In genomic region chrX:18377802-18378201, GRCh38 we compare ENCODE assay signal across 8 cellular contexts. TPM values are rescaled to one million over a fixed set of nuclear protein-coding genes. Genes with fewer than 3 reads are reported as not detected.
DNase-seq lines count a peak whose midpoint lies in the region; ATAC-seq and TF ChIP-seq lines count a peak whose summit lies in the region.

No MANE protein-coding gene starts in this region.

- ATAC-seq in stimulated activated naive CD8-positive, alpha-beta T cell treated with anti-CD3 and anti-CD28 coated beads, Interleukin-15, amount 100 ng/mL, for 72 hours = peak; percentile 56
- ATAC-seq in GM19035 (IDR thresholded peaks at IDR 0.05; ENCODE audit: unreplicated experiment) = no peak

- no peak for TF ChIP-seq CTCF in glutamatergic neuron (IDR thresholded peaks at IDR 0.05; ENCODE audit: partially characterized antibody, unreplicated experiment)

- H3K4me1 Mint-ChIP-seq in activated CD4-positive, alpha-beta T cell treated with anti-CD3 and anti-CD28 coated beads, Interleukin-2, amount 10 ng/mL, durations not matched to agents 7 days and 5 days = peaks cover 3% of the 10 kb centered on the region
- H3K4me1 Mint-ChIP-seq in glutamatergic neuron (ENCODE audit: low read depth, unreplicated experiment) = no peaks in the 10 kb centered on the region
- peaks cover 5% of the 10 kb centered on the region for H3K4me1 Mint-ChIP-seq in stimulated activated naive CD8-positive, alpha-beta T cell treated with anti-CD3 and anti-CD28 coated beads, Interleukin-15, amount 100 ng/mL, for 72 hours

- peaks cover 2% of the 10 kb centered on the region for H3K27me3 Mint-ChIP-seq in activated CD4-positive, alpha-beta T cell treated with anti-CD3 and anti-CD28 coated beads, Interleukin-2, amount 10 ng/mL, durations not matched to agents 7 days and 5 days
- H3K27me3 Mint-ChIP-seq in glutamatergic neuron (ENCODE audit: unreplicated experiment) = no peaks in the 10 kb centered on the region
- H3K27me3 Mint-ChIP-seq in stimulated activated naive CD8-positive, alpha-beta T cell treated with anti-CD3 and anti-CD28 coated beads, Interleukin-15, amount 100 ng/mL, for 72 hours = no peaks in the 10 kb centered on the region

- no peaks in the 10 kb centered on the region for H3K9me3 Mint-ChIP-seq in activated CD4-positive, alpha-beta T cell treated with anti-CD3 and anti-CD28 coated beads, Interleukin-2, amount 10 ng/mL, durations not matched to agents 7 days and 5 days
- H3K9me3 Mint-ChIP-seq in glutamatergic neuron (ENCODE audit: unreplicated experiment) = no peaks in the 10 kb centered on the region
- H3K9me3 Mint-ChIP-seq in stimulated activated naive CD8-positive, alpha-beta T cell treated with anti-CD3 and anti-CD28 coated beads, Interleukin-15, amount 100 ng/mL, for 72 hours = no peaks in the 10 kb centered on the region

- CTCF ChIA-PET in activated CD4-positive, alpha-beta T cell treated with anti-CD3 and anti-CD28 coated beads, Interleukin-2, amount 10 ng/mL, durations not matched to agents 7 days and 5 days (lab: Charles Lee) = interaction anchor here (0.5 to 1.7 kb wide), 4 partner anchors 8 to 603 kb away, joined by 3 to 5 read pairs (median 3); no protein-coding TSS in a partner anchor

- H3K27ac Mint-ChIP-seq in activated CD4-positive, alpha-beta T cell treated with anti-CD3 and anti-CD28 coated beads, Interleukin-2, amount 10 ng/mL, durations not matched to agents 7 days and 5 days = no peak overlapping the region
- H3K27ac Mint-ChIP-seq in glutamatergic neuron (ENCODE audit: unreplicated experiment) = no peak overlapping the region
- H3K27ac Mint-ChIP-seq in stimulated activated naive CD8-positive, alpha-beta T cell treated with anti-CD3 and anti-CD28 coated beads, Interleukin-15, amount 100 ng/mL, for 72 hours = no peak overlapping the region

- peak; percentile 1 for DNase-seq in activated T-cell treated with anti-CD3 and anti-CD28 coated beads for 48 hours (ENCODE audit: low read depth)
- DNase-seq in activated T-cell treated with anti-CD3 and anti-CD28 coated beads, Interleukin-2, amount 50 U/mL, for 1 hour = no peak
- peak; percentile 50 for DNase-seq in NAMALWA (ENCODE audit: low spot score)
- peak; percentile 29 for DNase-seq in activated CD4-positive, alpha-beta T cell treated with anti-CD3 and anti-CD28 coated beads, Interleukin-2, amount 10 ng/mL, durations not matched to agents 7 days and 5 days
- peak; percentile 19 for DNase-seq in glutamatergic neuron
- peak; percentile 3 to 19 for DNase-seq in stimulated activated naive CD8-positive, alpha-beta T cell treated with anti-CD3 and anti-CD28 coated beads, Interleukin-15, amount 100 ng/mL, for 72 hours
- no peak for DNase-seq in midbrain (lab: John Stamatoyannopoulos, UW)

- POLR2A ChIA-PET in activated CD4-positive, alpha-beta T cell treated with anti-CD3 and anti-CD28 coated beads, Interleukin-2, amount 10 ng/mL, durations not matched to agents 7 days and 5 days (lab: Charles Lee) = no interaction called here

- no peaks in the 10 kb centered on the region for H3K36me3 Mint-ChIP-seq in activated CD4-positive, alpha-beta T cell treated with anti-CD3 and anti-CD28 coated beads, Interleukin-2, amount 10 ng/mL, durations not matched to agents 7 days and 5 days (ENCODE audit: low read depth)
- H3K36me3 Mint-ChIP-seq in glutamatergic neuron (ENCODE audit: unreplicated experiment) = no peaks in the 10 kb centered on the region

- H3K4me3 Mint-ChIP-seq in activated CD4-positive, alpha-beta T cell treated with anti-CD3 and anti-CD28 coated beads, Interleukin-2, amount 10 ng/mL, durations not matched to agents 7 days and 5 days = no peak overlapping the region
- H3K4me3 Mint-ChIP-seq in glutamatergic neuron (ENCODE audit: unreplicated experiment) = no peak overlapping the region
- H3K4me3 Mint-ChIP-seq in stimulated activated naive CD8-positive, alpha-beta T cell treated with anti-CD3 and anti-CD28 coated beads, Interleukin-15, amount 100 ng/mL, for 72 hours = no peak overlapping the region

RNA-seq across cellular contexts. Expression of gene SCML2, which starts 23.3 kb away (rescaled TPM):
- total RNA-seq in activated CD4-positive, alpha-beta T cell treated with anti-CD3 and anti-CD28 coated beads, Interleukin-2, amount 10 ng/mL, durations not matched to agents 7 days and 5 days = 1 to 10 TPM; 2.4 to 3.5 TPM
- 9.5 TPM for total RNA-seq in glutamatergic neuron (ENCODE audit: unreplicated experiment)

RNA-seq across cellular contexts. Expression of gene CDKL5, which starts 47.6 kb away (rescaled TPM):
- total RNA-seq in activated CD4-positive, alpha-beta T cell treated with anti-CD3 and anti-CD28 coated beads, Interleukin-2, amount 10 ng/mL, durations not matched to agents 7 days and 5 days = 1 to 10 TPM; 1.3 to 1.6 TPM
- total RNA-seq in glutamatergic neuron (ENCODE audit: unreplicated experiment) = 53.5 TPM

Comparison
In these comparisons a context has a peak if more than half of its experiments do, and no peak if none do; other contexts are left out.
1. DNase-seq: peak in activated T-cell treated with anti-CD3 and anti-CD28 coated beads for 48 hours (single experiment), NAMALWA (single experiment), activated CD4-positive, alpha-beta T cell treated with anti-CD3 and anti-CD28 coated beads, Interleukin-2, amount 10 ng/mL, durations not matched to agents 7 days and 5 days (single experiment), glutamatergic neuron (single experiment) and stimulated activated naive CD8-positive, alpha-beta T cell treated with anti-CD3 and anti-CD28 coated beads, Interleukin-15, amount 100 ng/mL, for 72 hours (2 of 2); none in activated T-cell treated with anti-CD3 and anti-CD28 coated beads, Interleukin-2, amount 50 U/mL, for 1 hour (single experiment) and midbrain (single experiment).
2. RNA of gene CDKL5, which starts 47.6 kb away (total RNA-seq): 53.5 TPM in glutamatergic neuron (single experiment); 1.3 to 1.6 TPM in activated CD4-positive, alpha-beta T cell treated with anti-CD3 and anti-CD28 coated beads, Interleukin-2, amount 10 ng/mL, durations not matched to agents 7 days and 5 days; every median in the first group is over 10 times any median in the second.